In genomic region chr14:102330806-102331205, GRCh38 we compare ENCODE assay signal across 35 cellular contexts. TPM values are rescaled to one million over a fixed set of nuclear protein-coding genes. Genes with fewer than 3 reads are reported as not detected.
DNase-seq lines count a peak whose midpoint lies in the region; ATAC-seq and TF ChIP-seq lines count a peak whose summit lies in the region.
"Had no signal": no experiment of that assay in that cellular context is flagged by ENCODE, and none has a peak within 500 bp of the region (broad histone marks: within the 10 kb centered on the region; RNA-seq: fewer than 3 reads in every experiment).

No MANE protein-coding gene starts in this region.

- intact Hi-C loops in testis (cut with DNase I; ENCODE audit: low total_unique reads): no loop called here

- H3K9me3 Mint-ChIP-seq in endothelial cell (ENCODE audit: unreplicated experiment): no peaks in the 10 kb centered on the region
- no peaks in the 10 kb centered on the region for H3K9me3 Mint-ChIP-seq in H9
- H3K9me3 Mint-ChIP-seq: CD14-positive monocyte; CD4-positive, alpha-beta memory T cell; CD4-positive, alpha-beta T cell; CD4-positive, CD25-positive, alpha-beta regulatory T cell; CD8-positive, alpha-beta memory T cell; CD8-positive, alpha-beta T cell had no signal

- H4K20me1 ChIP-seq in H9 (ENCODE audit: control insufficient read depth, insufficient read depth, insufficient read length): no peaks in the 10 kb centered on the region
- H4K20me1 ChIP-seq: BLaER1 had no signal

- DNase-seq in MV-4-11 (lab: John Stamatoyannopoulos, UW): peak; percentile 17
- DNase-seq in amniotic epithelial cell (ENCODE audit: low read depth): peak; percentile 51
- no peak for DNase-seq in endothelial cell (ENCODE audit: low spot score)
- peak; percentile 61 for DNase-seq in testis
- no peak for DNase-seq in NK-92 treated with Interleukin-12 subunit alpha and Interleukin-12 subunit beta, amount 100 ng/mL, for 24 hours (lab: John Stamatoyannopoulos, UW)
- DNase-seq in H9: no peak
- no peak for DNase-seq in GM19238 (ENCODE audit: insufficient read length, low spot score)
- DNase-seq: 8988T; ACHN; AML-193; BE2C; C1 segment of cervical spinal cord; Caco-2; Calu3; CD4-positive, alpha-beta memory T cell; CD4-positive, alpha-beta T cell; CD4-positive, CD25-positive, alpha-beta regulatory T cell; CD8-positive, alpha-beta memory T cell; CD8-positive, alpha-beta T cell; COR-L47; DMS 273 treated with DMSO at 0.1 percent for 48 hours; DMS153; DMS53; DMS79; DMS79 treated with DMSO at 0.1 percent for 48 hours; DND-41; EL had no signal

- no peak for ATAC-seq in GM18873 (IDR thresholded peaks at IDR 0.05; ENCODE audit: low FRiP score, unreplicated experiment)
- ATAC-seq: A549; CD8-positive, alpha-beta T cell had no signal

- H3K23me2 ChIP-seq in H9 (ENCODE audit: insufficient read length, low read depth, low read length, poor library complexity, severe bottlenecking): no peaks in the 10 kb centered on the region

- no peak overlapping the region for H3K23ac ChIP-seq in H9 (ENCODE audit: insufficient read length, low read depth, low read length)

- H3K36me3 ChIP-seq in testis (ENCODE audit: low read depth, missing control alignments): no peaks in the 10 kb centered on the region
- H3K36me3 ChIP-seq: BE2C had no signal

- H4K5ac ChIP-seq in H9 (ENCODE audit: insufficient read length, low read depth, low read length): no peak overlapping the region

- H4K91ac ChIP-seq in H9 (ENCODE audit: insufficient read length, low read depth, low read length): no peak overlapping the region

- no peaks in the 10 kb centered on the region for H3K79me1 ChIP-seq in H9 (ENCODE audit: insufficient read depth, low read depth, low read length, poor library complexity, severe bottlenecking)

- no peak overlapping the region for H2BK15ac ChIP-seq in H9 (ENCODE audit: low read depth, low read length)

- no peak overlapping the region for H3K4ac ChIP-seq in H9 (ENCODE audit: low read depth, low read length)

- no peak overlapping the region for H2BK12ac ChIP-seq in H9 (ENCODE audit: insufficient read length, low read depth, low read length)

- H3K9ac ChIP-seq in H9 (ENCODE audit: extremely low read depth, insufficient read length, low read length): no peak overlapping the region
- H3K9ac ChIP-seq: BLaER1; BLaER1 treated with 17β-estradiol and CSF1 and Interleukin-3, amounts not matched to agents 10 nM and 100 nM had no signal

- H3K4me3 Mint-ChIP-seq in endothelial cell (ENCODE audit: unreplicated experiment) (no peak overlapping the region), H9 (no peak overlapping the region)
- H3K4me3 Mint-ChIP-seq: B cell; CD14-positive monocyte; CD4-positive, alpha-beta memory T cell; CD4-positive, alpha-beta T cell; CD4-positive, CD25-positive, alpha-beta regulatory T cell; CD8-positive, alpha-beta memory T cell; CD8-positive, alpha-beta T cell had no signal

- no peak overlapping the region for H3K56ac ChIP-seq in H9 (ENCODE audit: insufficient read length, low read depth, low read length)

- H3K79me2 ChIP-seq in H9 (ENCODE audit: insufficient read depth, low read length): no peaks in the 10 kb centered on the region

- H3K27me3 ChIP-seq in testis (no peaks in the 10 kb centered on the region), H9 (ENCODE audit: insufficient read depth, low read length) (no peaks in the 10 kb centered on the region)
- H3K27me3 ChIP-seq: BE2C; BLaER1; BLaER1 treated with 17β-estradiol and CSF1 and Interleukin-3, amounts not matched to agents 10 nM and 100 nM had no signal

- no peak overlapping the region for H4K8ac ChIP-seq in H9 (replicated peaks; ENCODE audit: insufficient read length, low read depth, low read length)

- no peak overlapping the region for H2BK20ac ChIP-seq in H9 (ENCODE audit: low read depth, low read length, poor library complexity, severe bottlenecking)

- no peak overlapping the region for H2AK5ac ChIP-seq in H9 (ENCODE audit: insufficient read length, low read length)

- H3K27ac ChIP-seq in testis (peak overlapping the region in 1 of 2 donors; percentile 50), H9 (ENCODE audit: insufficient read length, low read depth, low read length) (no peak overlapping the region)
- H3K27ac ChIP-seq: 22Rv1; A549; BLaER1; BLaER1 treated with 17β-estradiol and CSF1 and Interleukin-3, amounts not matched to agents 10 nM and 100 nM; C4-2B had no signal

- TF ChIP-seq POLR2A in testis (IDR thresholded peaks at IDR 0.05): no peak

- TF ChIP-seq CTCF in endothelial cell (IDR thresholded peaks at IDR 0.05; ENCODE audit: unreplicated experiment) (no peak), testis (IDR thresholded peaks at IDR 0.05) (no peak), H9 (conservative IDR thresholded peaks at IDR 0.05) (no peak)

- H3K36me3 Mint-ChIP-seq in endothelial cell (ENCODE audit: low read depth, unreplicated experiment): peaks cover 13% of the 10 kb centered on the region
- H3K36me3 Mint-ChIP-seq in H9 (ENCODE audit: insufficient read depth in 1 of 3, low read depth in 3 of 3): peaks cover 10 to 33% (median 22%) of the 10 kb centered on the region in 3 experiments

- H3K9me3 ChIP-seq in testis: no peaks in the 10 kb centered on the region
- no peaks in the 10 kb centered on the region for H3K9me3 ChIP-seq in H9 (ENCODE audit: control insufficient read depth, low read depth, low read length)
- H3K9me3 ChIP-seq: A549; BE2C; BLaER1; BLaER1 treated with 17β-estradiol and CSF1 and Interleukin-3, amounts not matched to agents 10 nM and 100 nM; Caco-2 had no signal

- H2BK120ac ChIP-seq in H9 (ENCODE audit: low read depth, low read length, poor library complexity, severe bottlenecking): no peak overlapping the region

- H3K27ac Mint-ChIP-seq in endothelial cell (ENCODE audit: unreplicated experiment) (peak overlapping the region; percentile 65), H9 (no peak overlapping the region)
- H3K27ac Mint-ChIP-seq: B cell; CD4-positive, alpha-beta memory T cell; CD4-positive, alpha-beta T cell; CD4-positive, CD25-positive, alpha-beta regulatory T cell; CD8-positive, alpha-beta T cell had no signal

- H3K4me1 ChIP-seq in testis (peaks cover 6% of the 10 kb centered on the region), H9 (ENCODE audit: insufficient read depth, low read length) (no peaks in the 10 kb centered on the region)
- H3K4me1 ChIP-seq: A549, BE2C, BLaER1, Caco-2 had no signal

- H3K4me1 Mint-ChIP-seq in endothelial cell (ENCODE audit: unreplicated experiment): peaks cover 14% of the 10 kb centered on the region
- no peaks in the 10 kb centered on the region for H3K4me1 Mint-ChIP-seq in H9

- no peak overlapping the region for H3K14ac ChIP-seq in H9 (ENCODE audit: insufficient read depth, low read length)

- no peak overlapping the region for H3T11ph ChIP-seq in H9 (ENCODE audit: low read length)

- no peak overlapping the region for H3K18ac ChIP-seq in H9 (ENCODE audit: insufficient read length, low read depth, low read length)

- H3K27me3 Mint-ChIP-seq in endothelial cell (ENCODE audit: unreplicated experiment): peaks cover 1% of the 10 kb centered on the region
- no peaks in the 10 kb centered on the region for H3K27me3 Mint-ChIP-seq in H9 (ENCODE audit: low read depth)
- H3K27me3 Mint-ChIP-seq: B cell; CD4-positive, alpha-beta memory T cell; CD4-positive, alpha-beta T cell; CD4-positive, CD25-positive, alpha-beta regulatory T cell; CD8-positive, alpha-beta memory T cell had no signal

- H2BK5ac ChIP-seq in H9 (ENCODE audit: insufficient read length, low read length): no peak overlapping the region

- H3K4me3 ChIP-seq in testis: no peak overlapping the region
- H3K4me3 ChIP-seq: A549; BLaER1; BLaER1 treated with 17β-estradiol and CSF1 and Interleukin-3, amounts not matched to agents 10 nM and 100 nM had no signal

- H3K4me2 ChIP-seq in H9 (ENCODE audit: insufficient read depth, insufficient read length, low read length): no peak overlapping the region
- H3K4me2 ChIP-seq: A549; BLaER1; BLaER1 treated with 17β-estradiol and CSF1 and Interleukin-3, amounts not matched to agents 10 nM and 100 nM had no signal

- H2AFZ ChIP-seq in H9 (ENCODE audit: low read length): no peak overlapping the region

- 77 to 80% methylated on average over 8 of the region's 8 CpGs for WGBS in testis, 2 donors
- no CpG with 5 or more reads among the region's 8 CpGs for WGBS in H9 (ENCODE audit: extremely low coverage, insufficient read length, low lambda C conversion rate)

RNA-seq across cellular contexts. Expression of gene ZNF839, which starts 11.3 kb away (rescaled TPM):
- total RNA-seq in endothelial cell (ENCODE audit: unreplicated experiment) (18.5 TPM), testis (10 to 100 TPM; 41.4 to 55.4 TPM), H9 (2021) (9.4 and 10.4 TPM in 2 replicates)
- polyA plus RNA-seq in testis (ENCODE audit: insufficient read depth, low read depth, low replicate concordance): 59.0 TPM

RNA-seq across cellular contexts. Expression of gene MOK, which starts 25.8 kb away (rescaled TPM):
- total RNA-seq in endothelial cell (ENCODE audit: unreplicated experiment) (5.8 TPM), testis (100 to 1,000 TPM; 157 to 188 TPM), H9 (2021) (2.8 and 3.0 TPM in 2 replicates)
- polyA plus RNA-seq in testis (ENCODE audit: insufficient read depth, low read depth, low replicate concordance): 171 TPM

RNA-seq across cellular contexts. Expression of gene CINP, which starts 31.9 kb away (rescaled TPM):
- total RNA-seq in endothelial cell (ENCODE audit: unreplicated experiment): 26.1 TPM
- total RNA-seq in testis: 10 to 100 TPM; 55.1 to 70.1 TPM
- 80.6 TPM for polyA plus RNA-seq in testis (ENCODE audit: insufficient read depth, low read depth, low replicate concordance)
- total RNA-seq in H9 (2021): 39.3 and 39.5 TPM in 2 replicates

RNA-seq across cellular contexts. Expression of gene TECPR2, which starts 31.9 kb away (rescaled TPM):
- total RNA-seq in endothelial cell (ENCODE audit: unreplicated experiment): 28.9 TPM
- 10 to 100 TPM; 43.4 to 65.9 TPM for total RNA-seq in testis
- 43.6 TPM for polyA plus RNA-seq in testis (ENCODE audit: insufficient read depth, low read depth, low replicate concordance)
- total RNA-seq in H9 (2021): 15.0 and 15.4 TPM in 2 replicates

Comparison
In these comparisons a context has a peak if more than half of its experiments do, and no peak if none do; other contexts are left out.
1. DNase-seq: peak in MV-4-11 (single experiment), amniotic epithelial cell (single experiment) and testis (single experiment); none in endothelial cell (single experiment), NK-92 treated with Interleukin-12 subunit alpha and Interleukin-12 subunit beta, amount 100 ng/mL, for 24 hours (single experiment), H9 (single experiment) and GM19238 (single experiment).
2. RNA of gene MOK, which starts 25.8 kb away (total RNA-seq): 157 to 188 TPM in testis; 5.8 TPM in endothelial cell (single experiment) and 2.8 to 3.0 TPM in H9; every median in the first group is over 10 times any median in the second.